1 cellular context compared by ENCODE assay signal in genomic region chr17:16361874-16362273, GRCh38.
TF ChIP-seq lines count a peak whose summit lies in the region.

No MANE protein-coding gene starts in this region.

TF ChIP-seq in GM12878, 131 proteins besides CTCF, POLR2A, EP300 and RAD21:
- TF ChIP-seq TCF12 (IDR thresholded peaks at IDR 0.05; ENCODE audit: low read depth, low read length): no peak
- peak; percentile 87 for TF ChIP-seq RUNX3 (IDR thresholded peaks at IDR 0.05; ENCODE audit: low read length)
- no peak for TF ChIP-seq RAD51 (IDR thresholded peaks at IDR 0.05)
- no peak for TF ChIP-seq E2F8 (IDR thresholded peaks at IDR 0.05; ENCODE audit: low read depth, partially characterized antibody)
- 0 out of 2 replicates have a peak, but pooled peaks have one; percentile 60 for TF ChIP-seq TBL1XR1 (IDR thresholded peaks at IDR 0.05; ENCODE audit: low read depth, low read length)
- TF ChIP-seq TCF3 (IDR thresholded peaks at IDR 0.05; ENCODE audit: borderline replicate concordance, insufficient read depth, low read depth, low read length): no peak
- no peak for TF ChIP-seq SUPT20H (IDR thresholded peaks at IDR 0.05; ENCODE audit: borderline replicate concordance, control insufficient read depth, low read depth, low read length)
- no peak for TF ChIP-seq TCF7 (IDR thresholded peaks at IDR 0.05; ENCODE audit: borderline replicate concordance)
- no peak for TF ChIP-seq ZNF384 (IDR thresholded peaks at IDR 0.05; ENCODE audit: borderline replicate concordance, low read depth, low read length)
- 0 out of 2 replicates have a peak, but pooled peaks have one; percentile 21 for TF ChIP-seq EED (IDR thresholded peaks at IDR 0.05; ENCODE audit: low read depth)
- TF ChIP-seq JUNB (IDR thresholded peaks at IDR 0.05): peak; percentile 20; the same call in 1 of the 2 replicates
- TF ChIP-seq CBX3 (IDR thresholded peaks at IDR 0.05; ENCODE audit: borderline replicate concordance, low read depth): no peak
- 0 out of 2 replicates have a peak, but pooled peaks have one; percentile 32 for TF ChIP-seq IKZF1 (conservative IDR thresholded peaks at IDR 0.05)
- 0 out of 2 replicates have a peak, but pooled peaks have one; percentile 18 for TF ChIP-seq CREM (IDR thresholded peaks at IDR 0.05; ENCODE audit: low read depth)
- no peak for TF ChIP-seq STAT1 (conservative IDR thresholded peaks at IDR 0.05)
- peak; percentile 42; the same call in 1 of the 2 replicates for TF ChIP-seq BCL11A (IDR thresholded peaks at IDR 0.05; ENCODE audit: low read depth, low read length)
- no peak for TF ChIP-seq ZNF687 (IDR thresholded peaks at IDR 0.05)
- TF ChIP-seq NR2F1 (conservative IDR thresholded peaks at IDR 0.05): no peak
- no peak for TF ChIP-seq IRF4 (IDR thresholded peaks at IDR 0.05; ENCODE audit: low read depth, low read length)
- no peak for TF ChIP-seq JUND (IDR thresholded peaks at IDR 0.05; ENCODE audit: low read depth, low read length)
- TF ChIP-seq TARDBP (IDR thresholded peaks at IDR 0.05; ENCODE audit: borderline replicate concordance): no peak
- TF ChIP-seq SMC3 (IDR thresholded peaks at IDR 0.05; ENCODE audit: borderline replicate concordance, low read length): no peak
- no peak for TF ChIP-seq BRCA1 (IDR thresholded peaks at IDR 0.05; ENCODE audit: low read depth, low read length)
- TF ChIP-seq YBX1 (IDR thresholded peaks at IDR 0.05): no peak
- TF ChIP-seq CREB1 (IDR thresholded peaks at IDR 0.05; ENCODE audit: low read depth): no peak
